ENCODE assay signal across 17 cellular contexts in the genomic region with DNA sequence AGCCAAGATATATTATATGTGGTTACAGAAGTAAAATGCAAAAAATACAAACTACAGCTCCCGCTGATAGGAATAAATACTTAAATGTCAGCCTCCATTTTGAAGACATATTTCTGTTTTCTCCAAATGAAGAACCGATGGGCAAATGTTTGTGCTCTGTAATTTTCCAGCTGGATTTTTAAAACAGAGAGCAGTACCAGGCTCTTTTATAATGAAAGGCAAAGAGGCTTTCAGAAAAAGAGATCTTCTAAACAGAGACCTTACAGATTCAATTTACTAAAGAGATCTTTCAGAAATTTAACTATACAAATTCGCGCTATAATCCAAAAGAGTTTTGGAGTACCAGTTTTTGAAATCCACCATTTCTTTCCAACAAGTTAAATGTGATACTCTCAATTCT.
A peak's percentile ranks its signal among the peaks of the same experiment; 100 is the strongest.
DNase-seq lines count a peak whose midpoint lies in the region; ATAC-seq, FAIRE-seq and TF ChIP-seq lines count a peak whose summit lies in the region.
"Had no signal": no experiment of that assay in that cellular context is flagged by ENCODE, and none has a peak within 500 bp of the region (broad histone marks: within the 10 kb centered on the region; RNA-seq: fewer than 3 reads in every experiment).

No MANE protein-coding gene starts in this region.

- TF ChIP-seq CTCF in GM13976 (IDR thresholded peaks at IDR 0.05; ENCODE audit: borderline replicate concordance, control extremely low read depth, extremely low read depth, insufficient read depth, missing control alignments): no peak

- ATAC-seq in HG03175 (IDR thresholded peaks at IDR 0.05; ENCODE audit: unreplicated experiment): no peak
- ATAC-seq in HG02642 (IDR thresholded peaks at IDR 0.05; ENCODE audit: poor library complexity, unreplicated experiment): no peak
- ATAC-seq: HepG2 had no signal

- H3K27ac ChIP-seq in cingulate gyrus (ENCODE audit: low read depth, low read length) (peak overlapping the region; percentile 65), substantia nigra (ENCODE audit: low read depth, low read length, poor library complexity, severe bottlenecking) (peak overlapping the region; percentile 74)
- H3K27ac ChIP-seq: 22Rv1, BLaER1 had no signal

- DNase-seq in medulla oblongata (ENCODE audit: extremely low spot score): peak; percentile 64
- no peak for DNase-seq in substantia nigra (lab: John Stamatoyannopoulos, UW)
- no peak for DNase-seq in GM13976 (ENCODE audit: low spot score)
- no peak for DNase-seq in DMS153 (lab: John Stamatoyannopoulos, UW)
- DNase-seq: AML-193; Caco-2; CD8-positive, alpha-beta memory T cell; GOT3; H9 had no signal

- FAIRE-seq in A204.1 (lab: Jason Lieb, UNC): peak; percentile 53
- FAIRE-seq: HepG2, HTR-8/SVneo had no signal

- in situ Hi-C loops in GM13976 (cut with MboI; ENCODE audit: low sequenced_read_pairs, unreplicated experiment): no loop called here
